ENCODE assay signal across 12 cellular contexts in genomic region chr6:154613137-154613676, GRCh38.
DNase-seq lines count a peak whose midpoint lies in the region; ATAC-seq and TF ChIP-seq lines count a peak whose summit lies in the region.
"Had no signal": no experiment of that assay in that cellular context is flagged by ENCODE, and none has a peak within 500 bp of the region (broad histone marks: within the 10 kb centered on the region; RNA-seq: fewer than 3 reads in every experiment).

No MANE protein-coding gene starts in this region.

- H3K4me2 ChIP-seq in mammary epithelial cell (ENCODE audit: insufficient read depth, low read depth, low read length) = no peak overlapping the region

- no peaks in the 10 kb centered on the region for H3K27me3 ChIP-seq in mammary epithelial cell (ENCODE audit: insufficient read depth, low read length)
- H3K27me3 ChIP-seq: testis had no signal

- no peaks in the 10 kb centered on the region for H3K36me3 ChIP-seq in mammary epithelial cell (ENCODE audit: insufficient read depth, low read length)
- H3K36me3 ChIP-seq: lower lobe of right lung had no signal

- CTCF ChIA-PET in mammary epithelial cell (lab: Charles Lee; ENCODE audit: low non-redundant PET) = no interaction called here

- peaks cover 8% of the 10 kb centered on the region for H3K4me1 ChIP-seq in mammary epithelial cell (ENCODE audit: insufficient read depth, low read length)
- H3K4me1 ChIP-seq: lower lobe of right lung, testis had no signal

- in situ Hi-C loops in mammary epithelial cell (cut with MboI; ENCODE audit: low sequenced_read_pairs in 2 of 2) = no loop called here

- BruUV-seq in mammary epithelial cell (replicated peaks; lab: Mats Ljungman, UMichigan) = no TSS peak

- no peaks in the 10 kb centered on the region for H4K20me1 ChIP-seq in mammary epithelial cell (ENCODE audit: insufficient read depth, low read length)

- WGBS in mammary epithelial cell (ENCODE audit: low coverage, missing lambda C conversion rate) = 83% methylated on average over 7 of the region's 8 CpGs

- no peak overlapping the region for H2AFZ ChIP-seq in mammary epithelial cell (ENCODE audit: low read depth, low read length)

- intact Hi-C loops in mammary epithelial cell (cut with micrococcal nuclease) = no loop called here

- H3K4me3 ChIP-seq in mammary epithelial cell (replicated peaks in 1 of 3; ENCODE audit: insufficient read depth in 1 of 3, low read depth in 2 of 3, low read length in 3 of 3) = no peak overlapping the region
- H3K4me3 ChIP-seq: lower lobe of right lung, testis had no signal

- no peak for TF ChIP-seq CTCF in mammary epithelial cell (conservative IDR thresholded peaks at IDR 0.05 in 1 of 2, IDR thresholded peaks at IDR 0.05 in 1 of 2; ENCODE audit: extremely low read depth in 1 of 2, insufficient read depth in 1 of 2, low read depth in 1 of 2, low read length in 2 of 2)
- no peak for TF ChIP-seq CTCF in omental fat pad (IDR thresholded peaks at IDR 0.05)

- no peaks in the 10 kb centered on the region for H3K9me3 ChIP-seq in mammary epithelial cell (replicated peaks; ENCODE audit: insufficient read depth, low read length)
- H3K9me3 ChIP-seq: lower lobe of right lung, testis had no signal

- H3K27ac ChIP-seq in mammary epithelial cell (ENCODE audit: insufficient read depth, low read depth, low read length) = no peak overlapping the region
- H3K27ac ChIP-seq: lower lobe of right lung, testis had no signal

- ATAC-seq in omental fat pad (ENCODE audit: low FRiP score) = peak; percentile 64
- no peak for ATAC-seq in HG03280 (IDR thresholded peaks at IDR 0.05; ENCODE audit: unreplicated experiment)

- H3K9ac ChIP-seq in mammary epithelial cell (ENCODE audit: insufficient read depth, low read length) = no peak overlapping the region

- dilution Hi-C loops in mammary epithelial cell (cut with HindIII; ENCODE audit: low sequenced_read_pairs) = loop anchor here (5.0 kb wide), 1 partner anchor 56 kb away; no protein-coding TSS in a partner anchor

- H3K79me2 ChIP-seq in mammary epithelial cell (ENCODE audit: insufficient read depth, low read length) = no peaks in the 10 kb centered on the region

- DNase-seq in DMS153 (lab: John Stamatoyannopoulos, UW) (peak; percentile 26), DMS153 treated with DMSO at 0.1 percent for 48 hours (lab: John Stamatoyannopoulos, UW; ENCODE audit: unreplicated experiment) (no peak), NCI-H146 (lab: John Stamatoyannopoulos, UW) (peak; percentile 95), mammary epithelial cell (peak; percentile 92), omental fat pad (ENCODE audit: low spot score) (no peak), mucosa of gallbladder (ENCODE audit: low spot score) (no peak), RPMI8226 (no peak)
- DNase-seq: 8988T, GOT3, lower lobe of right lung, testis had no signal

Comparison
In these comparisons a context has a peak if more than half of its experiments do, and no peak if none do; other contexts are left out.
1. DNase-seq: peak in DMS153 (single experiment), NCI-H146 (single experiment) and mammary epithelial cell (single experiment); none in DMS153 treated with DMSO at 0.1 percent for 48 hours (single experiment), omental fat pad (single experiment), mucosa of gallbladder (single experiment) and RPMI8226 (single experiment).